1 cellular context compared by ENCODE assay signal in genomic region chr17:44199553-44200477, GRCh38.
TF ChIP-seq lines count a peak whose summit lies in the region.

Gene ATXN7L3 (minus strand): TSS chr17:44199884. CDS start chr17:44198070, 1,814 bp downstream.

TF ChIP-seq in K562, 482 proteins besides CTCF, POLR2A, EP300 and RAD21 (continued from another document and continues in another):
- TF ChIP-seq PRDM10 (IDR thresholded peaks at IDR 0.05; ENCODE audit: partially characterized antibody): no peak
- no peak for TF ChIP-seq KLF13 (tag; IDR thresholded peaks at IDR 0.05; ENCODE audit: borderline replicate concordance, low read depth)
- no peak for TF ChIP-seq SAFB2 (IDR thresholded peaks at IDR 0.05; ENCODE audit: borderline replicate concordance, low read depth, low read length, severe bottlenecking)
- no peak for TF ChIP-seq SIX5 (IDR thresholded peaks at IDR 0.05; ENCODE audit: borderline replicate concordance in 1 of 2, insufficient read depth in 1 of 2, low read depth in 1 of 2, low read length in 2 of 2)
- TF ChIP-seq SP2 (IDR thresholded peaks at IDR 0.05; ENCODE audit: extremely low read depth, low read depth, low read length, poor library complexity, severe bottlenecking): peak; percentile 45
- no peak for TF ChIP-seq CREB3 (tag; conservative IDR thresholded peaks at IDR 0.05; ENCODE audit: low read depth)
- no peak for TF ChIP-seq ZNF133 (CRISPR knock-in tag; IDR thresholded peaks at IDR 0.05)
- no peak; the same call in 1 of the 2 replicates for TF ChIP-seq TFAP4 (CRISPR knock-in tag; IDR thresholded peaks at IDR 0.05; ENCODE audit: borderline replicate concordance)
- TF ChIP-seq FOXK2 (conservative IDR thresholded peaks at IDR 0.05 in 1 of 2, IDR thresholded peaks at IDR 0.05 in 1 of 2; ENCODE audit: low read depth in 2 of 2): no peak
- TF ChIP-seq FOXP4 (CRISPR knock-in tag; IDR thresholded peaks at IDR 0.05; ENCODE audit: borderline replicate concordance): no peak
- TF ChIP-seq HMGN3 (IDR thresholded peaks at IDR 0.05; ENCODE audit: borderline replicate concordance, extremely low read depth, insufficient read length, low read depth, low read length): no peak
- TF ChIP-seq BMI1 (IDR thresholded peaks at IDR 0.05; ENCODE audit: low read length): no peak
- TF ChIP-seq JUN (IDR thresholded peaks at IDR 0.05; ENCODE audit: borderline replicate concordance, low read depth, low read length): no peak
- no peak for TF ChIP-seq JUN (CRISPR knock-in tag; IDR thresholded peaks at IDR 0.05; ENCODE audit: borderline replicate concordance)
- TF ChIP-seq TARDBP (IDR thresholded peaks at IDR 0.05): no peak
- no peak for TF ChIP-seq REST (CRISPR knock-in tag; IDR thresholded peaks at IDR 0.05; ENCODE audit: low read depth)
- no peak for TF ChIP-seq BCL6 (CRISPR knock-in tag; IDR thresholded peaks at IDR 0.05)
- TF ChIP-seq KAT8 (IDR thresholded peaks at IDR 0.05; ENCODE audit: low read depth): no peak
- no peak for TF ChIP-seq LEF1 (IDR thresholded peaks at IDR 0.05)
- TF ChIP-seq ZNF609 (CRISPR knock-in tag; IDR thresholded peaks at IDR 0.05; ENCODE audit: borderline replicate concordance): no peak
- peak; percentile 50; the same call in 1 of the 2 replicates for TF ChIP-seq ETS1 (conservative IDR thresholded peaks at IDR 0.05; ENCODE audit: control insufficient read depth, low read depth, low read length)
- no peak for TF ChIP-seq KLF16 (IDR thresholded peaks at IDR 0.05)
- no peak for TF ChIP-seq HES1 (IDR thresholded peaks at IDR 0.05; ENCODE audit: low read depth)
- no peak for TF ChIP-seq HINFP (tag; conservative IDR thresholded peaks at IDR 0.05; ENCODE audit: low read depth)
- TF ChIP-seq ZBTB49 (CRISPR knock-in tag; IDR thresholded peaks at IDR 0.05; ENCODE audit: borderline replicate concordance): no peak
- TF ChIP-seq CREBBP (IDR thresholded peaks at IDR 0.05; ENCODE audit: low read depth, low read length): no peak
- no peak for TF ChIP-seq NCOA4 (IDR thresholded peaks at IDR 0.05; ENCODE audit: partially characterized antibody)
- no peak for TF ChIP-seq TFAM (CRISPR knock-in tag; conservative IDR thresholded peaks at IDR 0.05)
- no peak for TF ChIP-seq ZSCAN29 (IDR thresholded peaks at IDR 0.05)
- TF ChIP-seq DPF2 (IDR thresholded peaks at IDR 0.05): no peak
- no peak for TF ChIP-seq ZBTB8A (IDR thresholded peaks at IDR 0.05; ENCODE audit: partially characterized antibody)
- no peak for TF ChIP-seq ZNF124 (CRISPR knock-in tag; IDR thresholded peaks at IDR 0.05)
- no peak for TF ChIP-seq KLF1 (tag; IDR thresholded peaks at IDR 0.05)
- no peak for TF ChIP-seq POLR3G (IDR thresholded peaks at IDR 0.05; ENCODE audit: extremely low read depth, insufficient read length, insufficient replicate concordance)
- TF ChIP-seq L3MBTL2 (IDR thresholded peaks at IDR 0.05): no peak
- TF ChIP-seq RBM22 (IDR thresholded peaks at IDR 0.05; ENCODE audit: low read depth, low read length, poor library complexity, severe bottlenecking): no peak
